1 cellular context compared by ENCODE assay signal in genomic region chr10:52346394-52347326, GRCh38.
TF ChIP-seq lines count a peak whose summit lies in the region.

No MANE protein-coding gene starts in this region.

TF ChIP-seq in HepG2, 621 proteins besides CTCF, POLR2A, EP300 and RAD21 (continued from another document):
- TF ChIP-seq THAP9 (CRISPR knock-in tag; IDR thresholded peaks at IDR 0.05; ENCODE audit: borderline replicate concordance) (no peak), ZNF292 (CRISPR knock-in tag; IDR thresholded peaks at IDR 0.05; ENCODE audit: borderline replicate concordance, low read depth) (no peak), PHF21A (CRISPR knock-in tag; IDR thresholded peaks at IDR 0.05) (no peak), SRSF1 (optimal IDR thresholded peaks at IDR 0.05; ENCODE audit: low read depth, low read length) (no peak), ZNF7 (CRISPR knock-in tag; IDR thresholded peaks at IDR 0.05) (no peak), ZBTB34 (CRISPR knock-in tag; IDR thresholded peaks at IDR 0.05) (no peak), EHMT2 (IDR thresholded peaks at IDR 0.05; ENCODE audit: borderline replicate concordance, low read depth, low read length) (no peak), DMTF1 (CRISPR knock-in tag; IDR thresholded peaks at IDR 0.05) (no peak), KLF13 (CRISPR knock-in tag; IDR thresholded peaks at IDR 0.05) (no peak), SOX6 (IDR thresholded peaks at IDR 0.05) (no peak), SOX6 (CRISPR knock-in tag; IDR thresholded peaks at IDR 0.05) (no peak), TRIM22 (IDR thresholded peaks at IDR 0.05) (no peak), ZNF597 (CRISPR knock-in tag; IDR thresholded peaks at IDR 0.05) (no peak), KMT2A (CRISPR knock-in tag; IDR thresholded peaks at IDR 0.05) (no peak)
TF ChIP-seq in HepG2: peak in this region for 0.
